34 cellular contexts compared by ENCODE assay signal in genomic region chr1:44705470-44705869, GRCh38. TPM values are rescaled to one million over a fixed set of nuclear protein-coding genes. Genes with fewer than 3 reads are reported as not detected.
"Had no signal": no experiment of that assay in that cellular context is flagged by ENCODE, and none has a peak within 500 bp of the region (broad histone marks: within the 10 kb centered on the region; RNA-seq: fewer than 3 reads in every experiment).

No MANE protein-coding gene starts in this region.

- H3K27ac Mint-ChIP-seq: activated B cell treated with CpG ODN at 0.5 μM for 24 hours; activated CD8-positive, alpha-beta T cell treated with anti-CD3 and anti-CD28 coated beads for 36 hours; activated naive CD8-positive, alpha-beta T cell; activated T-helper 17 cell treated with anti-CD3 and anti-CD28 coated beads, Interleukin-2, amount 50 U/mL, for 72 hours; dendritic cell treated with granulocyte-macrophage colony-stimulating factor and Interleukin-4, amounts not matched to agents 40 ng/mL and 50 ng/mL, for 4 days had no signal

- DNase-seq: activated B cell treated with CpG ODN at 0.5 μM for 24 hours; activated CD4-positive, alpha-beta T cell treated with anti-CD3 and anti-CD28 coated beads for 48 hours; activated CD4-positive, alpha-beta T cell treated with anti-CD3 and anti-CD28 coated beads, Interleukin-2, amount 50 U/mL, for 1 hour; activated CD4-positive, alpha-beta T cell treated with anti-CD3 and anti-CD28 coated beads, Interleukin-2, amount 50 U/mL, for 48 hours; activated CD8-positive, alpha-beta memory T cell treated with anti-CD3 and anti-CD28 coated beads for 24 hours; activated CD8-positive, alpha-beta T cell treated with anti-CD3 and anti-CD28 coated beads for 36 hours; activated effector memory CD4-positive, alpha-beta T cell treated with Interleukin-2 at 50 U/mL for 16 hours; activated gamma-delta T cell treated with Interleukin-2 at 50 U/mL for 16 hours; activated naive CD4-positive, alpha-beta T cell treated with anti-CD3 and anti-CD28 coated beads, Interleukin-2, amount 50 U/mL, for 16 hours; activated naive CD4-positive, alpha-beta T cell treated with Interleukin-2 at 50 U/mL for 16 hours; activated T-cell treated with anti-CD3 and anti-CD28 coated beads, Interleukin-2, amount 50 U/mL, for 4 hours; brain microvascular endothelial cell; dorsolateral prefrontal cortex; effector memory CD4-positive, alpha-beta T cell; esophagus squamous epithelium; foreskin melanocyte; heart right ventricle; T-helper 2 cell had no signal

- H3K9me3 Mint-ChIP-seq: activated B cell treated with CpG ODN at 0.5 μM for 24 hours; activated CD8-positive, alpha-beta T cell treated with anti-CD3 and anti-CD28 coated beads for 36 hours; activated T-cell treated with anti-CD3 and anti-CD28 coated beads, Interleukin-2, amount 50 U/mL, for 4 hours; activated T-helper 17 cell treated with anti-CD3 and anti-CD28 coated beads, Interleukin-2, amount 50 U/mL, for 72 hours; central memory CD8-positive, alpha-beta T cell; dendritic cell treated with granulocyte-macrophage colony-stimulating factor and Interleukin-4, amounts not matched to agents 40 ng/mL and 50 ng/mL, for 4 days had no signal

- H3K27me3 Mint-ChIP-seq: activated B cell treated with CpG ODN at 0.5 μM for 24 hours; activated CD8-positive, alpha-beta T cell treated with anti-CD3 and anti-CD28 coated beads for 36 hours; activated naive CD8-positive, alpha-beta T cell had no signal

- ATAC-seq: activated CD4-positive, CD25-positive, alpha-beta regulatory T cell treated with anti-CD3 and anti-CD28 coated beads, Interleukin-2, amount 50 U/mL, for 24 hours; activated CD8-positive, alpha-beta T cell treated with anti-CD3 and anti-CD28 coated beads for 36 hours; activated T-cell treated with anti-CD3 and anti-CD28 coated beads, Interleukin-2, amount 50 U/mL, for 4 hours; activated T-helper 17 cell treated with anti-CD3 and anti-CD28 coated beads, Interleukin-2, amount 50 U/mL, for 72 hours; gastroesophageal sphincter; heart right ventricle had no signal

- H3K4me3 Mint-ChIP-seq: activated B cell treated with CpG ODN at 0.5 μM for 24 hours; activated CD8-positive, alpha-beta T cell treated with anti-CD3 and anti-CD28 coated beads for 36 hours; activated naive CD8-positive, alpha-beta T cell; activated T-cell treated with anti-CD3 and anti-CD28 coated beads, Interleukin-2, amount 50 U/mL, for 4 hours; activated T-helper 17 cell treated with anti-CD3 and anti-CD28 coated beads, Interleukin-2, amount 50 U/mL, for 72 hours; central memory CD8-positive, alpha-beta T cell; dendritic cell treated with granulocyte-macrophage colony-stimulating factor and Interleukin-4, amounts not matched to agents 40 ng/mL and 50 ng/mL, for 4 days had no signal

RNA-seq across cellular contexts. Expression of gene RNU5D-1, which starts 25.5 kb away (rescaled TPM):
- total RNA-seq: activated B cell treated with CpG ODN at 0.5 μM for 24 hours; activated CD8-positive, alpha-beta T cell treated with anti-CD3 and anti-CD28 coated beads for 36 hours; activated T-cell treated with anti-CD3 and anti-CD28 coated beads, Interleukin-2, amount 50 U/mL, for 4 hours; activated T-helper 17 cell treated with anti-CD3 and anti-CD28 coated beads, Interleukin-2, amount 50 U/mL, for 72 hours; ascending aorta; bronchial epithelial cell; cardiac septum; cerebellum; dorsolateral prefrontal cortex; endothelial cell of umbilical vein; esophagus squamous epithelium; fibroblast of lung; fibroblast of villous mesenchyme; gastroesophageal sphincter; glomerular endothelial cell; heart right ventricle; hepatocyte; T-helper 1 cell treated with Interleukin-12 subunit alpha and Interleukin-12 subunit beta and Interleukin-4 antibody, amounts not matched to agents 30 ng/mL and 1 ng/mL, for 36 hours had no signal

RNA-seq across cellular contexts. Expression of gene ARMH1, which starts 31.0 kb away (rescaled TPM):
- total RNA-seq: ascending aorta, bronchial epithelial cell, endothelial cell of umbilical vein, glomerular endothelial cell had no signal
